Comparison of ENCODE assay signal across 10 cellular contexts in genomic region chr6:152273638-152274037, GRCh38.
DNase-seq lines count a peak whose midpoint lies in the region; FAIRE-seq and TF ChIP-seq lines count a peak whose summit lies in the region.
"Had no signal": no experiment of that assay in that cellular context is flagged by ENCODE, and none has a peak within 500 bp of the region (broad histone marks: within the 10 kb centered on the region; RNA-seq: fewer than 3 reads in every experiment).

No MANE protein-coding gene starts in this region.

- H3K4me2 ChIP-seq in H1 (ENCODE audit: insufficient read depth in 1 of 2, low read depth in 2 of 2, low read length in 2 of 2) = no peak overlapping the region
- no peak overlapping the region for H3K4me2 ChIP-seq in mesendoderm (ENCODE audit: low read length)

- no peak overlapping the region for H2AFZ ChIP-seq in H1 (ENCODE audit: low read length)
- H2AFZ ChIP-seq: GM23248 had no signal

- H2BK120ac ChIP-seq in H1 (replicated peaks; ENCODE audit: low read depth, low read length) = no peak overlapping the region
- no peak overlapping the region for H2BK120ac ChIP-seq in mesendoderm (ENCODE audit: low read depth, low read length)

- H3K27me3 ChIP-seq in H1 (replicated peaks in 1 of 4; ENCODE audit: control insufficient read depth in 3 of 4, extremely low read depth in 1 of 4, insufficient read depth in 3 of 4, low read length in 3 of 4) (no peaks in the 10 kb centered on the region), mesendoderm (ENCODE audit: insufficient read depth, low read length, poor library complexity) (no peaks in the 10 kb centered on the region)
- H3K27me3 ChIP-seq: neutrophil had no signal

- H2BK5ac ChIP-seq in H1 (ENCODE audit: low read depth, low read length) (no peak overlapping the region), mesendoderm (ENCODE audit: low read length) (no peak overlapping the region)

- H2BK12ac ChIP-seq in H1 (ENCODE audit: low read depth, low read length) = no peak overlapping the region

- no peaks in the 10 kb centered on the region for H3K9me3 Mint-ChIP-seq in type B pancreatic cell
- no peaks in the 10 kb centered on the region for H3K9me3 Mint-ChIP-seq in activated CD4-positive, alpha-beta memory T cell treated with anti-CD3 and anti-CD28 coated beads for 36 hours

- H3K79me1 ChIP-seq in H1 (ENCODE audit: low read depth, low read length) (no peaks in the 10 kb centered on the region), mesendoderm (ENCODE audit: low read length) (no peaks in the 10 kb centered on the region)

- peaks cover 0 to 2% of the 10 kb centered on the region in 2 experiments for H4K20me1 ChIP-seq in H1 (replicated peaks in 1 of 2; ENCODE audit: control insufficient read depth in 1 of 2, insufficient read depth in 2 of 2, low read length in 2 of 2)

- H3K4me1 ChIP-seq in H1 (replicated peaks in 1 of 4; ENCODE audit: control insufficient read depth in 3 of 4, insufficient read depth in 4 of 4, low read length in 3 of 4) = no peaks in the 10 kb centered on the region
- peaks cover 15% of the 10 kb centered on the region for H3K4me1 ChIP-seq in mesendoderm (ENCODE audit: control insufficient read depth, low read depth, low read length)

- TF ChIP-seq RAD21 in H1 (IDR thresholded peaks at IDR 0.05 in 1 of 2, conservative IDR thresholded peaks at IDR 0.05 in 1 of 2; ENCODE audit: low read depth in 2 of 2, low read length in 2 of 2) = no peak

- WGBS in H1 (ENCODE audit: extremely low coverage in 1 of 2, insufficient coverage in 1 of 2, insufficient read length in 1 of 2, insufficient replicate concordance in 2 of 2, low coverage in 1 of 2, low lambda C conversion rate in 2 of 2, missing lambda C conversion rate in 1 of 2), 2 experiments = 73% methylated on average over 4 of the region's 4 CpGs; no CpG with 5 or more reads in 1 of the 2 experiments
- no CpG with 5 or more reads among the region's 4 CpGs for whole genome bisulfite sequencing in mesendoderm (ENCODE audit: extremely low coverage, insufficient coverage, low lambda C conversion rate)

- H3K36me3 ChIP-seq in H1 (ENCODE audit: control insufficient read depth in 2 of 4, insufficient read depth in 4 of 4, low read length in 3 of 4) (no peaks in the 10 kb centered on the region), mesendoderm (ENCODE audit: control insufficient read depth, insufficient read depth, low read length) (no peaks in the 10 kb centered on the region)

- DNase-seq in M059J (ENCODE audit: low read depth) = peak; percentile 30
- no peak for DNase-seq in H1 (ENCODE audit: low read depth in 1 of 2, low spot score in 2 of 2)
- peak; percentile 89 for DNase-seq in mesendoderm
- DNase-seq in type B pancreatic cell (ENCODE audit: extremely low spot score, unreplicated experiment) = no peak
- no peak for DNase-seq in NCI-H2196 treated with DMSO at 0.1 percent for 48 hours (lab: John Stamatoyannopoulos, UW; ENCODE audit: unreplicated experiment)
- no peak for DNase-seq in activated CD4-positive, alpha-beta memory T cell treated with anti-CD3 and anti-CD28 coated beads for 36 hours
- no peak for DNase-seq in GOT3 (lab: John Stamatoyannopoulos, UW)
- DNase-seq: T-helper 17 cell had no signal

- TF ChIP-seq POLR2A in H1 (IDR thresholded peaks at IDR 0.05; ENCODE audit: control extremely low read depth in 1 of 2, low read depth in 2 of 2, low read length in 2 of 2) = no peak

- peak overlapping the region; percentile 62 for H3K4me3 Mint-ChIP-seq in type B pancreatic cell
- no peak overlapping the region for H3K4me3 Mint-ChIP-seq in activated CD4-positive, alpha-beta memory T cell treated with anti-CD3 and anti-CD28 coated beads for 36 hours
- H3K4me3 Mint-ChIP-seq: T-helper 17 cell had no signal

- peak in 2 of 3 experiments; percentile 39 to 50; a peak in 2 of 4 replicates for TF ChIP-seq CTCF in H1 (IDR thresholded peaks at IDR 0.05; ENCODE audit: control extremely low read depth in 1 of 3, insufficient read depth in 1 of 3, low read depth in 1 of 3, low read length in 3 of 3)
- TF ChIP-seq CTCF in type B pancreatic cell (conservative IDR thresholded peaks at IDR 0.05) = no peak

- H3K23me2 ChIP-seq in H1 (ENCODE audit: low read depth, low read length) = no peaks in the 10 kb centered on the region

- CTCF ChIA-PET in H1 (lab: Charles Lee; ENCODE audit: partially characterized antibody) = interaction anchor here (0.6 to 1.3 kb wide), 8 partner anchors 10 to 1293 kb away, joined by 3 to 5 read pairs (median 3); no protein-coding TSS in a partner anchor
- CTCF ChIA-PET in activated CD4-positive, alpha-beta memory T cell treated with anti-CD3 and anti-CD28 coated beads for 36 hours (lab: Charles Lee) = interaction anchor here (0.9 kb wide), 1 partner anchor 65 kb away, joined by 4 read pairs; no protein-coding TSS in a partner anchor

- peaks cover 17% of the 10 kb centered on the region for H3K4me1 Mint-ChIP-seq in type B pancreatic cell (ENCODE audit: unreplicated experiment)
- peaks cover 16% of the 10 kb centered on the region for H3K4me1 Mint-ChIP-seq in activated CD4-positive, alpha-beta memory T cell treated with anti-CD3 and anti-CD28 coated beads for 36 hours (ENCODE audit: low read depth)
- H3K4me1 Mint-ChIP-seq: T-helper 17 cell had no signal

- H3K4me3 ChIP-seq in H1 (ENCODE audit: extremely low read depth in 1 of 4, insufficient read depth in 2 of 4, low read depth in 3 of 4, low read length in 4 of 4) = no peak overlapping the region
- H3K4me3 ChIP-seq in mesendoderm (ENCODE audit: low read length) = no peak overlapping the region
- H3K4me3 ChIP-seq: GM23248 had no signal

- POLR2A ChIA-PET in H1 (lab: Charles Lee; ENCODE audit: partially characterized antibody) = interaction anchor here (1.0 kb wide), 1 partner anchor 8 kb away, joined by 3 read pairs; no protein-coding TSS in a partner anchor
- POLR2A ChIA-PET in activated CD4-positive, alpha-beta memory T cell treated with anti-CD3 and anti-CD28 coated beads for 36 hours (lab: Charles Lee) = no interaction called here

- H3K9ac ChIP-seq in H1 (replicated peaks in 1 of 4; ENCODE audit: extremely low read depth in 1 of 4, low read depth in 3 of 4, low read length in 3 of 4) (no peak overlapping the region), mesendoderm (ENCODE audit: low read length) (no peak overlapping the region)
- H3K9ac ChIP-seq: GM23248 had no signal

- H2BK15ac ChIP-seq in H1 (ENCODE audit: low read length) (no peak overlapping the region), mesendoderm (replicated peaks; ENCODE audit: low read depth) (no peak overlapping the region)

- H2BK20ac ChIP-seq in H1 (ENCODE audit: low read length) = no peak overlapping the region

- H3K23ac ChIP-seq in H1 (ENCODE audit: insufficient read length) (no peak overlapping the region), mesendoderm (ENCODE audit: low read length) (no peak overlapping the region)

- H3K14ac ChIP-seq in H1 (ENCODE audit: insufficient read length) = no peak overlapping the region

- H3K27me3 Mint-ChIP-seq in type B pancreatic cell = peaks cover 3% of the 10 kb centered on the region
- H3K27me3 Mint-ChIP-seq in activated CD4-positive, alpha-beta memory T cell treated with anti-CD3 and anti-CD28 coated beads for 36 hours = no peaks in the 10 kb centered on the region
- H3K27me3 Mint-ChIP-seq: T-helper 17 cell had no signal

- H3K4ac ChIP-seq in H1 (replicated peaks; ENCODE audit: insufficient read length, low read depth, low read length) (no peak overlapping the region), mesendoderm (ENCODE audit: low read depth, low read length) (no peak overlapping the region)

- H3K79me2 ChIP-seq in H1 (ENCODE audit: control insufficient read depth in 1 of 2, insufficient read depth in 2 of 2, low read length in 2 of 2) (no peaks in the 10 kb centered on the region), mesendoderm (ENCODE audit: control insufficient read depth, insufficient read depth, low read length) (no peaks in the 10 kb centered on the region)

- H4K91ac ChIP-seq in H1 (replicated peaks; ENCODE audit: insufficient read length, low read length) = no peak overlapping the region

- H3K18ac ChIP-seq in H1 (ENCODE audit: extremely low read depth, low read length) = no peak overlapping the region
- no peak overlapping the region for H3K18ac ChIP-seq in mesendoderm (ENCODE audit: low read length)

- H3K27ac Mint-ChIP-seq in type B pancreatic cell = peak overlapping the region; percentile 75
- no peak overlapping the region for H3K27ac Mint-ChIP-seq in activated CD4-positive, alpha-beta memory T cell treated with anti-CD3 and anti-CD28 coated beads for 36 hours
- H3K27ac Mint-ChIP-seq: T-helper 17 cell had no signal

- H4K5ac ChIP-seq in H1 (ENCODE audit: insufficient read length, low read depth, low read length) (no peak overlapping the region), mesendoderm (ENCODE audit: low read length) (no peak overlapping the region)

- no peak for TF ChIP-seq EP300 in H1 (IDR thresholded peaks at IDR 0.05; ENCODE audit: borderline replicate concordance in 1 of 2, low read depth in 2 of 2, low read length in 2 of 2)

- no peak overlapping the region for H2AK5ac ChIP-seq in H1 (ENCODE audit: low read depth, low read length)
- H2AK5ac ChIP-seq in mesendoderm (ENCODE audit: low read length) = no peak overlapping the region

- H3K9me3 ChIP-seq in H1 (ENCODE audit: insufficient read depth in 2 of 2, low read depth in 1 of 2, low read length in 1 of 2) = no peaks in the 10 kb centered on the region
- H3K9me3 ChIP-seq: neutrophil had no signal

- intact Hi-C loops in activated CD4-positive, alpha-beta memory T cell treated with anti-CD3 and anti-CD28 coated beads for 36 hours (cut with micrococcal nuclease) = no loop called here

- peaks cover 8% of the 10 kb centered on the region for H3K36me3 Mint-ChIP-seq in type B pancreatic cell
- peaks cover 14% of the 10 kb centered on the region for H3K36me3 Mint-ChIP-seq in activated CD4-positive, alpha-beta memory T cell treated with anti-CD3 and anti-CD28 coated beads for 36 hours

- FAIRE-seq in H1 (lab: Jason Lieb, UNC) = peak; percentile 58

- H3K56ac ChIP-seq in H1 (replicated peaks; ENCODE audit: insufficient read length, low read depth, low read length) (no peak overlapping the region), mesendoderm (ENCODE audit: low read length) (no peak overlapping the region)

- H3K27ac ChIP-seq in H1 (ENCODE audit: low read depth, low read length) = no peak overlapping the region
- no peak overlapping the region for H3K27ac ChIP-seq in mesendoderm (ENCODE audit: low read depth, low read length)
- H3K27ac ChIP-seq: neutrophil had no signal

- H4K8ac ChIP-seq in H1 (ENCODE audit: extremely low read depth, insufficient read depth, low read length) (no peak overlapping the region), mesendoderm (ENCODE audit: low read depth, low read length) (no peak overlapping the region)

TF ChIP-seq in H1, 55 proteins besides CTCF, POLR2A, EP300 and RAD21:
- peak; percentile 75 for TF ChIP-seq TEAD4 (IDR thresholded peaks at IDR 0.05; ENCODE audit: low read depth, low read length)
- TF ChIP-seq TAF7 (optimal IDR thresholded peaks at IDR 0.05; ENCODE audit: borderline replicate concordance, low read depth, low read length) = no peak
- TF ChIP-seq HDAC2 (IDR thresholded peaks at IDR 0.05; ENCODE audit: borderline replicate concordance in 1 of 2, low read depth in 2 of 2, low read length in 2 of 2) = no peak
- 0 out of 2 replicates have a peak, but pooled peaks have one; percentile 11 for TF ChIP-seq MAX (IDR thresholded peaks at IDR 0.05)

Comparison
In these comparisons a context has a peak if more than half of its experiments do, and no peak if none do; other contexts are left out.
1. DNase-seq: peak in M059J (single experiment) and mesendoderm (single experiment); none in H1 (0 of 2), type B pancreatic cell (single experiment), NCI-H2196 treated with DMSO at 0.1 percent for 48 hours (single experiment), activated CD4-positive, alpha-beta memory T cell treated with anti-CD3 and anti-CD28 coated beads for 36 hours (single experiment) and GOT3 (single experiment).